Comparison of ENCODE assay signal across 8 cellular contexts in the genomic region with DNA sequence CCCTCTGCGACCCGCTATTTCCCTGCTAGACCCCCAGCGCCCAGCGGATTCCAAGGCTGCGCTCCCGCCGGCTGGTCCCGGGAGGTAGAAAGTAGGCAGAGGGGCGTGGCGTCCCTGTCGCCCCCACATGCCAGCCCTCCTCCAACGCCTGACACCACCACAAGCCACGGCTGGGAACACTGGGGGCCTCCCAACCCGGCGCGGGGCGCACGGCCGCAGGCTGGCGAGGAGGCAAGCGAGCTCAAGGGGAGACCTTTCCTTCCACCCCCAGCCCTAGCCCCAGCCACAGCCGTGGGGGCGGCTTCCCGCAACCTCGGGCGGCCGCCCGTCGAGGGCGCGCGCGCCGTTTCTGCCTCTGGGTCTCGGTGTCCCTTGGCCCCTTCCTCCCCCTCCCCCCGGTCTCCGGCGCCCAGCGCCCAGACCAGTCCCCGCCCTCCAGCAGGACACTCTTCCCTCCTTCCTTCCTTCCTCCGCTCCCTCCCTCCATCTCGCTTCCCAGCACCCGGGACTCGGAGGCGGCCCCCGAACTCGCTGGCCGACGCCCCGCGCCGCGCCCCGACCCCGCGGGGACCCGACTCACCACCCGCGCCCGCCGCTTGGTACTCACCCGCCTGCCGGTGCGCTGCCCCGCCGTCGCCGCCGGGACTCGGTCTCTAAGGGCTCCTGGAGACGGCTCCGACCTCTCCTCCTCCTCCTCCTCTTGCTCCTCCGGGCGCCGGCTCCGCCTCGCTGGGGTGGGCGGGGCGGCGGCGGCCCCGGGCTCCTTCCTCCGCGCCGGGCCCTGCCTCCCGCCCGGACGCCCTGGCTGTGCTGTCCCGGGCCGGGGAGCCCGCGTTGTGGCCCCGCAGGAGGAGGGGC. TPM values are rescaled to one million over a fixed set of nuclear protein-coding genes. Genes with fewer than 3 reads are reported as not detected.
DNase-seq lines count a peak whose midpoint lies in the region; ATAC-seq, FAIRE-seq and TF ChIP-seq lines count a peak whose summit lies in the region.

A gene (minus strand): TSS at position 731 of the 858 bp plus-strand sequence. CDS start 125,781 bp downstream, outside the sequence.

- no peak within 1 kb of the TSS for H3K23ac ChIP-seq in mesendoderm (ENCODE audit: low read length)

- peak within 1 kb of the TSS; percentile 89 for H3K18ac ChIP-seq in mesendoderm (ENCODE audit: low read length)

- no peak for TF ChIP-seq EP300 in suprapubic skin (IDR thresholded peaks at IDR 0.05)

- H2AK5ac ChIP-seq in mesendoderm (ENCODE audit: low read length): no peak within 1 kb of the TSS

- TF ChIP-seq CTCF in GM12864 (IDR thresholded peaks at IDR 0.05; ENCODE audit: low read depth, low read length, missing control alignments) (no peak), suprapubic skin (IDR thresholded peaks at IDR 0.05) (no peak)

- peak in 1 of 2 donors; percentile 37 for TF ChIP-seq POLR2A in suprapubic skin (IDR thresholded peaks at IDR 0.05)

- H3K4me3 ChIP-seq in GM12864 (ENCODE audit: low read depth, low read length) (peak within 1 kb of the TSS; percentile 36), esophagus (ENCODE audit: low read depth in 1 of 2, low read length in 2 of 2) (peak within 1 kb of the TSS; percentile 97 to 99), mesendoderm (ENCODE audit: low read length) (peak within 1 kb of the TSS; percentile 74), suprapubic skin (peak within 1 kb of the TSS; percentile 82)

- H2BK15ac ChIP-seq in mesendoderm (replicated peaks; ENCODE audit: low read depth): peak within 1 kb of the TSS; percentile 3

- WGBS in esophagus, 2 donors: 0 to 1% methylated on average over 60 to 93 of the region's 93 CpGs
- WGBS in mesendoderm (ENCODE audit: extremely low coverage, insufficient coverage, low lambda C conversion rate): no CpG with 5 or more reads among the region's 93 CpGs
- under 1% methylated on average over 59 of the region's 93 CpGs for WGBS in suprapubic skin

- H3K79me2 ChIP-seq in mesendoderm (ENCODE audit: control insufficient read depth, insufficient read depth, low read length): no peaks in the 10 kb centered on the region

- H3K56ac ChIP-seq in mesendoderm (ENCODE audit: low read length): peak within 1 kb of the TSS; percentile 91

- peak within 1 kb of the TSS; percentile 72 for H2BK5ac ChIP-seq in mesendoderm (ENCODE audit: low read length)

- peak within 1 kb of the TSS; percentile 96 for H3K4me2 ChIP-seq in mesendoderm (ENCODE audit: low read length)

- peaks cover 2 to 3% of the 10 kb centered on the region in 2 donors for H3K4me1 ChIP-seq in esophagus (ENCODE audit: control insufficient read depth in 2 of 2, insufficient read depth in 2 of 2, low read length in 1 of 2)
- no peaks in the 10 kb centered on the region for H3K4me1 ChIP-seq in mesendoderm (ENCODE audit: control insufficient read depth, low read depth, low read length)
- peaks cover 58% of the 10 kb centered on the region for H3K4me1 ChIP-seq in suprapubic skin

- H3K27ac ChIP-seq in esophagus (ENCODE audit: low read depth in 2 of 2, low read length in 1 of 2) (peak within 1 kb of the TSS; percentile 93 to 95), mesendoderm (ENCODE audit: low read depth, low read length) (peak within 1 kb of the TSS; percentile 83), suprapubic skin (peak within 1 kb of the TSS; percentile 91)

- H3K9me3 ChIP-seq in esophagus (ENCODE audit: control insufficient read depth in 2 of 2, insufficient read depth in 1 of 2, low read depth in 1 of 2, low read length in 1 of 2) (no peaks in the 10 kb centered on the region), suprapubic skin (no peaks in the 10 kb centered on the region)

- H3K9ac ChIP-seq in mesendoderm (ENCODE audit: low read length): peak within 1 kb of the TSS; percentile 72

- H3K79me1 ChIP-seq in mesendoderm (ENCODE audit: low read length): no peaks in the 10 kb centered on the region

- H3K36me3 ChIP-seq in esophagus (ENCODE audit: control insufficient read depth in 2 of 2, insufficient read depth in 2 of 2, low read length in 1 of 2): peaks cover 0 to under 1% of the 10 kb centered on the region in 2 donors
- H3K36me3 ChIP-seq in mesendoderm (ENCODE audit: control insufficient read depth, insufficient read depth, low read length): no peaks in the 10 kb centered on the region
- no peaks in the 10 kb centered on the region for H3K36me3 ChIP-seq in suprapubic skin

- no peaks in the 10 kb centered on the region for H3K27me3 ChIP-seq in esophagus (ENCODE audit: control insufficient read depth in 1 of 2, insufficient read depth in 2 of 2, low read length in 2 of 2)
- no peaks in the 10 kb centered on the region for H3K27me3 ChIP-seq in mesendoderm (ENCODE audit: insufficient read depth, low read length, poor library complexity)
- no peaks in the 10 kb centered on the region for H3K27me3 ChIP-seq in suprapubic skin

- H4K8ac ChIP-seq in mesendoderm (ENCODE audit: low read depth, low read length): no peak within 1 kb of the TSS

- H2BK120ac ChIP-seq in mesendoderm (ENCODE audit: low read depth, low read length): no peak within 1 kb of the TSS

- ATAC-seq in HG02970 (IDR thresholded peaks at IDR 0.05; ENCODE audit: low FRiP score, unreplicated experiment): no peak

- H4K5ac ChIP-seq in mesendoderm (ENCODE audit: low read length): no peak within 1 kb of the TSS

- peak within 1 kb of the TSS; percentile 65 for H3K4ac ChIP-seq in mesendoderm (ENCODE audit: low read depth, low read length)

- DNase-seq in A172 (ENCODE audit: low spot score): peak; percentile 71
- DNase-seq in GM12864 (ENCODE audit: low read depth): no peak
- peak; percentile 68 for DNase-seq in HTR-8/SVneo (ENCODE audit: insufficient read length, low spot score)
- DNase-seq in activated CD4-positive, alpha-beta T cell treated with anti-CD3 and anti-CD28 coated beads, Interleukin-2, amount 50 U/mL, for 48 hours: peak; percentile 26 to 37
- DNase-seq in mesendoderm: peak; percentile 95
- peak; percentile 81 to 85 for DNase-seq in suprapubic skin (ENCODE audit: low spot score in 2 of 2)

- no peak for FAIRE-seq in HTR-8/SVneo (lab: Jason Lieb, UNC)

RNA-seq across cellular contexts. Expression of the gene that starts here (rescaled TPM):
- total RNA-seq in A172 (2014; rRNA removed; shearing (Covaris generic)): 189 and 195 TPM in 2 replicates
- polyA plus RNA-seq in esophagus: 10 to 100 TPM; 21.8 to 38.8 TPM
- 19.6 TPM for polyA plus RNA-seq in mesendoderm (2013, experiment 1 of 2)
- 20.4 TPM for polyA plus RNA-seq in mesendoderm (2013, experiment 2 of 2)
- total RNA-seq in suprapubic skin: 100 to 1,000 TPM in 1 of 4 donors, 10 to 100 TPM in 3; 89.6 to 129 (median 90.9) TPM

Comparison
In these comparisons a context has a peak if more than half of its experiments do, and no peak if none do; other contexts are left out.
1. H3K4me3 ChIP-seq: peak in every context shown above with its lines; median percentile 98 in esophagus; 82 in suprapubic skin; 74 in mesendoderm; 36 in GM12864.